In the genomic region with DNA sequence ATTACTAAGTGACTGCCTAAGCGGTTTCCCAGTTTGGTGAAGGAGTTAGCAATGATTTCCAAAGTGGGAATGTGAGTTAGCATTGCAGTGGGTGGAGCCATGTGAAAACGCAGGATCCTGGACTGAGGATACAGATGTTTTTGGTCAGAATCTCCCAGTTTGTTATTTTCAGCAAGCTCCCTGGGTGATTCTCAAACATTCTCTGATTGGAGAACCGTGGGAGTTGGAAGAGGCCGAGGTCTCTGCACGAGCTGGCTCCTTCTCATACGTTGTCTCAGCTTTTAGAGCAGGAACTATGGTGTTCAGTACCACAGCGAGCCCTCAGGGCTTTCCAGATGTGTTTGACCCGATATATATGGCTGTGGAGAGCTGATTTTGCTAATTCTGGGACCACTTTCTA, we compare ENCODE assay signal across 1 cellular context.
TF ChIP-seq lines count a peak whose summit lies in the region.

No MANE protein-coding gene starts in this region.

TF ChIP-seq in GM23338, 12 proteins besides CTCF, POLR2A, EP300 and RAD21 (continued from another document):
- TF ChIP-seq, protein P1, sequence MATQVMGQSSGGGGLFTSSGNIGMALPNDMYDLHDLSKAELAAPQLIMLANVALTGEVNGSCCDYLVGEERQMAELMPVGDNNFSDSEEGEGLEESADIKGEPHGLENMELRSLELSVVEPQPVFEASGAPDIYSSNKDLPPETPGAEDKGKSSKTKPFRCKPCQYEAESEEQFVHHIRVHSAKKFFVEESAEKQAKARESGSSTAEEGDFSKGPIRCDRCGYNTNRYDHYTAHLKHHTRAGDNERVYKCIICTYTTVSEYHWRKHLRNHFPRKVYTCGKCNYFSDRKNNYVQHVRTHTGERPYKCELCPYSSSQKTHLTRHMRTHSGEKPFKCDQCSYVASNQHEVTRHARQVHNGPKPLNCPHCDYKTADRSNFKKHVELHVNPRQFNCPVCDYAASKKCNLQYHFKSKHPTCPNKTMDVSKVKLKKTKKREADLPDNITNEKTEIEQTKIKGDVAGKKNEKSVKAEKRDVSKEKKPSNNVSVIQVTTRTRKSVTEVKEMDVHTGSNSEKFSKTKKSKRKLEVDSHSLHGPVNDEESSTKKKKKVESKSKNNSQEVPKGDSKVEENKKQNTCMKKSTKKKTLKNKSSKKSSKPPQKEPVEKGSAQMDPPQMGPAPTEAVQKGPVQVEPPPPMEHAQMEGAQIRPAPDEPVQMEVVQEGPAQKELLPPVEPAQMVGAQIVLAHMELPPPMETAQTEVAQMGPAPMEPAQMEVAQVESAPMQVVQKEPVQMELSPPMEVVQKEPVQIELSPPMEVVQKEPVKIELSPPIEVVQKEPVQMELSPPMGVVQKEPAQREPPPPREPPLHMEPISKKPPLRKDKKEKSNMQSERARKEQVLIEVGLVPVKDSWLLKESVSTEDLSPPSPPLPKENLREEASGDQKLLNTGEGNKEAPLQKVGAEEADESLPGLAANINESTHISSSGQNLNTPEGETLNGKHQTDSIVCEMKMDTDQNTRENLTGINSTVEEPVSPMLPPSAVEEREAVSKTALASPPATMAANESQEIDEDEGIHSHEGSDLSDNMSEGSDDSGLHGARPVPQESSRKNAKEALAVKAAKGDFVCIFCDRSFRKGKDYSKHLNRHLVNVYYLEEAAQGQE (IDR thresholded peaks at IDR 0.05; ENCODE audit: unreplicated experiment), result no peak
- TF ChIP-seq, protein P2, sequence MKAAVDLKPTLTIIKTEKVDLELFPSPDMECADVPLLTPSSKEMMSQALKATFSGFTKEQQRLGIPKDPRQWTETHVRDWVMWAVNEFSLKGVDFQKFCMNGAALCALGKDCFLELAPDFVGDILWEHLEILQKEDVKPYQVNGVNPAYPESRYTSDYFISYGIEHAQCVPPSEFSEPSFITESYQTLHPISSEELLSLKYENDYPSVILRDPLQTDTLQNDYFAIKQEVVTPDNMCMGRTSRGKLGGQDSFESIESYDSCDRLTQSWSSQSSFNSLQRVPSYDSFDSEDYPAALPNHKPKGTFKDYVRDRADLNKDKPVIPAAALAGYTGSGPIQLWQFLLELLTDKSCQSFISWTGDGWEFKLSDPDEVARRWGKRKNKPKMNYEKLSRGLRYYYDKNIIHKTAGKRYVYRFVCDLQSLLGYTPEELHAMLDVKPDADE (IDR thresholded peaks at IDR 0.05), result no peak
- TF ChIP-seq CREB1 (CRISPR knock-in tag; IDR thresholded peaks at IDR 0.05; ENCODE audit: low read depth) (no peak), ZNF114 (CRISPR knock-in tag; IDR thresholded peaks at IDR 0.05) (no peak), STAT1 (IDR thresholded peaks at IDR 0.05; ENCODE audit: unreplicated experiment) (no peak)
